In the genomic region with DNA sequence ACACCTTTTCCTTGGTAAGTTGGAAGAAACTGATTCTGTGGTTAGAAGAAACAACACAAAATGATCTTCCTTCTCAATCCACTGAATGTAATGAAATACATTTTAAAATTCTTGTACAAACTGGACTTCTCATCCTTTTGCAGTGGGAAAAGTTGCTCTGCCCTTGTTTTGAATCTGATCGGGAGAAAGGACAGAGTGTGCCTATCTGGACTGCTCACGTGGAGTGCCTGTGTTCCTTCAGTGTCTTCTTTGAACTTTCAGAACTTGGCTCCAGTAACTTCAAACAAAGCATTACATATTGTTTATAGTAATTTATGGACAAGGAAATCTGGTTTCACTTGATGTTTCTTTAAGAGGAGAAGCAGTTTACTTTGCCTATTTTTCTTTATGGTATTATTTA, we compare ENCODE assay signal across 1 cellular context.
A peak's percentile ranks its signal among the peaks of the same experiment; 100 is the strongest.
TF ChIP-seq lines count a peak whose summit lies in the region.

No MANE protein-coding gene starts in this region.

TF ChIP-seq in K562, 482 proteins besides CTCF, POLR2A, EP300 and RAD21:
- TF ChIP-seq CBX8 (IDR thresholded peaks at IDR 0.05; ENCODE audit: borderline replicate concordance, extremely low read depth, low read depth, low read length, poor library complexity, severe bottlenecking), result peak; percentile 62
- no peak for TF ChIP-seq HSF4 (CRISPR knock-in tag; IDR thresholded peaks at IDR 0.05; ENCODE audit: borderline replicate concordance)
